2 cellular contexts compared by ENCODE assay signal in the genomic region with DNA sequence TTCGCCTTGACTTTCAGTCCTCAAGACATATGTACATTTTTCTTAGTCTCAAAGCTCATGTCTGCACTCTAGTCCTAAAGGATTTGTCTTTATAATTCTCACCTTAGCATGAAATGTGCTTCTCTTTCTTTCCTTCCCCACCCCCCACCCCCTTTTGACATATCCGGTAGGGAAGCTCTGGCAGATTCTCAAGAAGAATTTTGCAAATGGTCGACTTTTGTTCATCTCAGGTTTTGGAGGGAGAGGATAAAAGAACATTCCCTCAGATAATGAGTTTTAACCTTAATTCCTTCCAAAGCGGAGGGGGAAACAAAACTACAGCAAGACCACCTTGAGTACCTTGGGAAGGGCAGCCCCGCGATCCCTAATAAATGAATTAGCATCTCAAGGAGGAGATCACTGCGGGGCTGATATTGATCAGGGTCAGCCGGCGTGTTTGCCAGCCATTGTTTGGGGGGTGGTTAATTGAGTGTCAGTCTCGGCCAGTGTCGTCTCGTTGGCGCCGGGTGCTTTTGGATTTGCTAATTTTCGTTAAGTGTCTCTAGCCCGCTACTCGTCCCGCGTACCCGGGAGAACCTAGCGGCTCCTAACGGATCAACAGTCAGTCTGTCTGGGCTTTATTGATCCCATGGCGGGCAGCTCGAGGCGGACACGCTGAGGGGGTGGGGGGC.
TF ChIP-seq lines count a peak whose summit lies in the region.

No MANE protein-coding gene starts in this region.

TF ChIP-seq in SK-N-SH treated with all-trans-retinoic acid at 6 μM for 48 hours, 23 proteins besides CTCF, POLR2A, EP300 and RAD21 (continued from another document):
- TF ChIP-seq, protein P1, sequence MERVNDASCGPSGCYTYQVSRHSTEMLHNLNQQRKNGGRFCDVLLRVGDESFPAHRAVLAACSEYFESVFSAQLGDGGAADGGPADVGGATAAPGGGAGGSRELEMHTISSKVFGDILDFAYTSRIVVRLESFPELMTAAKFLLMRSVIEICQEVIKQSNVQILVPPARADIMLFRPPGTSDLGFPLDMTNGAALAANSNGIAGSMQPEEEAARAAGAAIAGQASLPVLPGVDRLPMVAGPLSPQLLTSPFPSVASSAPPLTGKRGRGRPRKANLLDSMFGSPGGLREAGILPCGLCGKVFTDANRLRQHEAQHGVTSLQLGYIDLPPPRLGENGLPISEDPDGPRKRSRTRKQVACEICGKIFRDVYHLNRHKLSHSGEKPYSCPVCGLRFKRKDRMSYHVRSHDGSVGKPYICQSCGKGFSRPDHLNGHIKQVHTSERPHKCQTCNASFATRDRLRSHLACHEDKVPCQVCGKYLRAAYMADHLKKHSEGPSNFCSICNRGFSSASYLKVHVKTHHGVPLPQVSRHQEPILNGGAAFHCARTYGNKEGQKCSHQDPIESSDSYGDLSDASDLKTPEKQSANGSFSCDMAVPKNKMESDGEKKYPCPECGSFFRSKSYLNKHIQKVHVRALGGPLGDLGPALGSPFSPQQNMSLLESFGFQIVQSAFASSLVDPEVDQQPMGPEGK (CRISPR knock-in tag; IDR thresholded peaks at IDR 0.05; ENCODE audit: borderline replicate concordance) = no peak
- TF ChIP-seq PPARA (CRISPR knock-in tag; IDR thresholded peaks at IDR 0.05; ENCODE audit: borderline replicate concordance) (no peak), TCF4 (CRISPR knock-in tag; IDR thresholded peaks at IDR 0.05; ENCODE audit: borderline replicate concordance) (no peak), ZNF565 (CRISPR knock-in tag; conservative IDR thresholded peaks at IDR 0.05; ENCODE audit: low read depth) (no peak), TOX (CRISPR knock-in tag; IDR thresholded peaks at IDR 0.05; ENCODE audit: borderline replicate concordance) (no peak), ZC3H10 (CRISPR knock-in tag; IDR thresholded peaks at IDR 0.05) (no peak), ESRRG (CRISPR knock-in tag; IDR thresholded peaks at IDR 0.05) (no peak), ARNTL (CRISPR knock-in tag; IDR thresholded peaks at IDR 0.05; ENCODE audit: borderline replicate concordance, low read depth) (no peak), ZNF70 (CRISPR knock-in tag; IDR thresholded peaks at IDR 0.05) (no peak), ZNF8 (CRISPR knock-in tag; IDR thresholded peaks at IDR 0.05) (no peak), ZFP3 (CRISPR knock-in tag; IDR thresholded peaks at IDR 0.05) (no peak), ISL1 (CRISPR knock-in tag; IDR thresholded peaks at IDR 0.05) (no peak), GLIS3 (CRISPR knock-in tag; IDR thresholded peaks at IDR 0.05) (no peak), OSR1 (CRISPR knock-in tag; IDR thresholded peaks at IDR 0.05) (no peak), RARB (CRISPR knock-in tag; IDR thresholded peaks at IDR 0.05) (no peak), BACH2 (CRISPR knock-in tag; IDR thresholded peaks at IDR 0.05; ENCODE audit: borderline replicate concordance) (no peak)
- TF ChIP-seq, protein P2, sequence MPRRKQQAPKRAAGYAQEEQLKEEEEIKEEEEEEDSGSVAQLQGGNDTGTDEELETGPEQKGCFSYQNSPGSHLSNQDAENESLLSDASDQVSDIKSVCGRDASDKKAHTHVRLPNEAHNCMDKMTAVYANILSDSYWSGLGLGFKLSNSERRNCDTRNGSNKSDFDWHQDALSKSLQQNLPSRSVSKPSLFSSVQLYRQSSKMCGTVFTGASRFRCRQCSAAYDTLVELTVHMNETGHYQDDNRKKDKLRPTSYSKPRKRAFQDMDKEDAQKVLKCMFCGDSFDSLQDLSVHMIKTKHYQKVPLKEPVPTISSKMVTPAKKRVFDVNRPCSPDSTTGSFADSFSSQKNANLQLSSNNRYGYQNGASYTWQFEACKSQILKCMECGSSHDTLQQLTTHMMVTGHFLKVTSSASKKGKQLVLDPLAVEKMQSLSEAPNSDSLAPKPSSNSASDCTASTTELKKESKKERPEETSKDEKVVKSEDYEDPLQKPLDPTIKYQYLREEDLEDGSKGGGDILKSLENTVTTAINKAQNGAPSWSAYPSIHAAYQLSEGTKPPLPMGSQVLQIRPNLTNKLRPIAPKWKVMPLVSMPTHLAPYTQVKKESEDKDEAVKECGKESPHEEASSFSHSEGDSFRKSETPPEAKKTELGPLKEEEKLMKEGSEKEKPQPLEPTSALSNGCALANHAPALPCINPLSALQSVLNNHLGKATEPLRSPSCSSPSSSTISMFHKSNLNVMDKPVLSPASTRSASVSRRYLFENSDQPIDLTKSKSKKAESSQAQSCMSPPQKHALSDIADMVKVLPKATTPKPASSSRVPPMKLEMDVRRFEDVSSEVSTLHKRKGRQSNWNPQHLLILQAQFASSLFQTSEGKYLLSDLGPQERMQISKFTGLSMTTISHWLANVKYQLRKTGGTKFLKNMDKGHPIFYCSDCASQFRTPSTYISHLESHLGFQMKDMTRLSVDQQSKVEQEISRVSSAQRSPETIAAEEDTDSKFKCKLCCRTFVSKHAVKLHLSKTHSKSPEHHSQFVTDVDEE (CRISPR knock-in tag; IDR thresholded peaks at IDR 0.05) = no peak
- TF ChIP-seq, protein P3, sequence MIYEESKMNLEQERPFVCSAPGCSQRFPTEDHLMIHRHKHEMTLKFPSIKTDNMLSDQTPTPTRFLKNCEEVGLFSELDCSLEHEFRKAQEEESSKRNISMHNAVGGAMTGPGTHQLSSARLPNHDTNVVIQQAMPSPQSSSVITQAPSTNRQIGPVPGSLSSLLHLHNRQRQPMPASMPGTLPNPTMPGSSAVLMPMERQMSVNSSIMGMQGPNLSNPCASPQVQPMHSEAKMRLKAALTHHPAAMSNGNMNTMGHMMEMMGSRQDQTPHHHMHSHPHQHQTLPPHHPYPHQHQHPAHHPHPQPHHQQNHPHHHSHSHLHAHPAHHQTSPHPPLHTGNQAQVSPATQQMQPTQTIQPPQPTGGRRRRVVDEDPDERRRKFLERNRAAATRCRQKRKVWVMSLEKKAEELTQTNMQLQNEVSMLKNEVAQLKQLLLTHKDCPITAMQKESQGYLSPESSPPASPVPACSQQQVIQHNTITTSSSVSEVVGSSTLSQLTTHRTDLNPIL (CRISPR knock-in tag; IDR thresholded peaks at IDR 0.05; ENCODE audit: low read depth) = no peak
TF ChIP-seq in SK-N-SH treated with all-trans-retinoic acid at 6 μM for 48 hours: peak in this region for 0.

TF ChIP-seq in H1, 55 proteins besides CTCF, POLR2A, EP300 and RAD21 (continued from another document):
- TF ChIP-seq SIN3A (conservative IDR thresholded peaks at IDR 0.05 in 1 of 2, IDR thresholded peaks at IDR 0.05 in 1 of 2; ENCODE audit: low read depth in 1 of 2, low read length in 2 of 2) = no peak
- TF ChIP-seq, protein P4, sequence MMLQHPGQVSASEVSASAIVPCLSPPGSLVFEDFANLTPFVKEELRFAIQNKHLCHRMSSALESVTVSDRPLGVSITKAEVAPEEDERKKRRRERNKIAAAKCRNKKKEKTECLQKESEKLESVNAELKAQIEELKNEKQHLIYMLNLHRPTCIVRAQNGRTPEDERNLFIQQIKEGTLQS (IDR thresholded peaks at IDR 0.05; ENCODE audit: insufficient read depth, low read depth, low read length) = no peak
- TF ChIP-seq TBP (IDR thresholded peaks at IDR 0.05; ENCODE audit: low read depth, low read length) = 0 out of 2 replicates have a peak, but pooled peaks have one; percentile 15
- peak; percentile 49 for TF ChIP-seq ASH2L (IDR thresholded peaks at IDR 0.05; ENCODE audit: low read length)
- no peak for TF ChIP-seq EGR1 (IDR thresholded peaks at IDR 0.05; ENCODE audit: borderline replicate concordance, low read depth, low read length)
- TF ChIP-seq, protein P5, sequence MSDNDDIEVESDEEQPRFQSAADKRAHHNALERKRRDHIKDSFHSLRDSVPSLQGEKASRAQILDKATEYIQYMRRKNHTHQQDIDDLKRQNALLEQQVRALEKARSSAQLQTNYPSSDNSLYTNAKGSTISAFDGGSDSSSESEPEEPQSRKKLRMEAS (IDR thresholded peaks at IDR 0.05) = peak; percentile 8; the same call in 1 of the 2 replicates
- TF ChIP-seq SP1 (IDR thresholded peaks at IDR 0.05; ENCODE audit: low read depth, low read length) = 0 out of 2 replicates have a peak, but pooled peaks have one; percentile 3
- peak; percentile 73 for TF ChIP-seq YY1 (IDR thresholded peaks at IDR 0.05; ENCODE audit: low read depth, low read length)
- peak; percentile 30 for TF ChIP-seq TAF7 (optimal IDR thresholded peaks at IDR 0.05; ENCODE audit: borderline replicate concordance, low read depth, low read length)
- TF ChIP-seq HDAC2 (IDR thresholded peaks at IDR 0.05; ENCODE audit: borderline replicate concordance in 1 of 2, low read depth in 2 of 2, low read length in 2 of 2) = peak in 1 of 2 experiments; percentile 87; a peak in 1 of 4 replicates
- TF ChIP-seq TAF1 (IDR thresholded peaks at IDR 0.05; ENCODE audit: low read depth, low read length) = peak; percentile 22; the same call in 1 of the 2 replicates
- TF ChIP-seq, protein P6, sequence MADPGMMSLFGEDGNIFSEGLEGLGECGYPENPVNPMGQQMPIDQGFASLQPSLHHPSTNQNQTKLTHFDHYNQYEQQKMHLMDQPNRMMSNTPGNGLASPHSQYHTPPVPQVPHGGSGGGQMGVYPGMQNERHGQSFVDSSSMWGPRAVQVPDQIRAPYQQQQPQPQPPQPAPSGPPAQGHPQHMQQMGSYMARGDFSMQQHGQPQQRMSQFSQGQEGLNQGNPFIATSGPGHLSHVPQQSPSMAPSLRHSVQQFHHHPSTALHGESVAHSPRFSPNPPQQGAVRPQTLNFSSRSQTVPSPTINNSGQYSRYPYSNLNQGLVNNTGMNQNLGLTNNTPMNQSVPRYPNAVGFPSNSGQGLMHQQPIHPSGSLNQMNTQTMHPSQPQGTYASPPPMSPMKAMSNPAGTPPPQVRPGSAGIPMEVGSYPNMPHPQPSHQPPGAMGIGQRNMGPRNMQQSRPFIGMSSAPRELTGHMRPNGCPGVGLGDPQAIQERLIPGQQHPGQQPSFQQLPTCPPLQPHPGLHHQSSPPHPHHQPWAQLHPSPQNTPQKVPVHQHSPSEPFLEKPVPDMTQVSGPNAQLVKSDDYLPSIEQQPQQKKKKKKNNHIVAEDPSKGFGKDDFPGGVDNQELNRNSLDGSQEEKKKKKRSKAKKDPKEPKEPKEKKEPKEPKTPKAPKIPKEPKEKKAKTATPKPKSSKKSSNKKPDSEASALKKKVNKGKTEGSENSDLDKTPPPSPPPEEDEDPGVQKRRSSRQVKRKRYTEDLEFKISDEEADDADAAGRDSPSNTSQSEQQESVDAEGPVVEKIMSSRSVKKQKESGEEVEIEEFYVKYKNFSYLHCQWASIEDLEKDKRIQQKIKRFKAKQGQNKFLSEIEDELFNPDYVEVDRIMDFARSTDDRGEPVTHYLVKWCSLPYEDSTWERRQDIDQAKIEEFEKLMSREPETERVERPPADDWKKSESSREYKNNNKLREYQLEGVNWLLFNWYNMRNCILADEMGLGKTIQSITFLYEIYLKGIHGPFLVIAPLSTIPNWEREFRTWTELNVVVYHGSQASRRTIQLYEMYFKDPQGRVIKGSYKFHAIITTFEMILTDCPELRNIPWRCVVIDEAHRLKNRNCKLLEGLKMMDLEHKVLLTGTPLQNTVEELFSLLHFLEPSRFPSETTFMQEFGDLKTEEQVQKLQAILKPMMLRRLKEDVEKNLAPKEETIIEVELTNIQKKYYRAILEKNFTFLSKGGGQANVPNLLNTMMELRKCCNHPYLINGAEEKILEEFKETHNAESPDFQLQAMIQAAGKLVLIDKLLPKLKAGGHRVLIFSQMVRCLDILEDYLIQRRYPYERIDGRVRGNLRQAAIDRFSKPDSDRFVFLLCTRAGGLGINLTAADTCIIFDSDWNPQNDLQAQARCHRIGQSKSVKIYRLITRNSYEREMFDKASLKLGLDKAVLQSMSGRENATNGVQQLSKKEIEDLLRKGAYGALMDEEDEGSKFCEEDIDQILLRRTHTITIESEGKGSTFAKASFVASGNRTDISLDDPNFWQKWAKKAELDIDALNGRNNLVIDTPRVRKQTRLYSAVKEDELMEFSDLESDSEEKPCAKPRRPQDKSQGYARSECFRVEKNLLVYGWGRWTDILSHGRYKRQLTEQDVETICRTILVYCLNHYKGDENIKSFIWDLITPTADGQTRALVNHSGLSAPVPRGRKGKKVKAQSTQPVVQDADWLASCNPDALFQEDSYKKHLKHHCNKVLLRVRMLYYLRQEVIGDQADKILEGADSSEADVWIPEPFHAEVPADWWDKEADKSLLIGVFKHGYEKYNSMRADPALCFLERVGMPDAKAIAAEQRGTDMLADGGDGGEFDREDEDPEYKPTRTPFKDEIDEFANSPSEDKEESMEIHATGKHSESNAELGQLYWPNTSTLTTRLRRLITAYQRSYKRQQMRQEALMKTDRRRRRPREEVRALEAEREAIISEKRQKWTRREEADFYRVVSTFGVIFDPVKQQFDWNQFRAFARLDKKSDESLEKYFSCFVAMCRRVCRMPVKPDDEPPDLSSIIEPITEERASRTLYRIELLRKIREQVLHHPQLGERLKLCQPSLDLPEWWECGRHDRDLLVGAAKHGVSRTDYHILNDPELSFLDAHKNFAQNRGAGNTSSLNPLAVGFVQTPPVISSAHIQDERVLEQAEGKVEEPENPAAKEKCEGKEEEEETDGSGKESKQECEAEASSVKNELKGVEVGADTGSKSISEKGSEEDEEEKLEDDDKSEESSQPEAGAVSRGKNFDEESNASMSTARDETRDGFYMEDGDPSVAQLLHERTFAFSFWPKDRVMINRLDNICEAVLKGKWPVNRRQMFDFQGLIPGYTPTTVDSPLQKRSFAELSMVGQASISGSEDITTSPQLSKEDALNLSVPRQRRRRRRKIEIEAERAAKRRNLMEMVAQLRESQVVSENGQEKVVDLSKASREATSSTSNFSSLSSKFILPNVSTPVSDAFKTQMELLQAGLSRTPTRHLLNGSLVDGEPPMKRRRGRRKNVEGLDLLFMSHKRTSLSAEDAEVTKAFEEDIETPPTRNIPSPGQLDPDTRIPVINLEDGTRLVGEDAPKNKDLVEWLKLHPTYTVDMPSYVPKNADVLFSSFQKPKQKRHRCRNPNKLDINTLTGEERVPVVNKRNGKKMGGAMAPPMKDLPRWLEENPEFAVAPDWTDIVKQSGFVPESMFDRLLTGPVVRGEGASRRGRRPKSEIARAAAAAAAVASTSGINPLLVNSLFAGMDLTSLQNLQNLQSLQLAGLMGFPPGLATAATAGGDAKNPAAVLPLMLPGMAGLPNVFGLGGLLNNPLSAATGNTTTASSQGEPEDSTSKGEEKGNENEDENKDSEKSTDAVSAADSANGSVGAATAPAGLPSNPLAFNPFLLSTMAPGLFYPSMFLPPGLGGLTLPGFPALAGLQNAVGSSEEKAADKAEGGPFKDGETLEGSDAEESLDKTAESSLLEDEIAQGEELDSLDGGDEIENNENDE (IDR thresholded peaks at IDR 0.05; ENCODE audit: insufficient replicate concordance, low read length) = no peak
- 0 out of 2 replicates have a peak, but pooled peaks have one; percentile 27 for TF ChIP-seq POLR2AphosphoS5 (IDR thresholded peaks at IDR 0.05; ENCODE audit: low read depth, low read length)
